Comparison of ENCODE assay signal across 1 cellular context in genomic region chr12:113358381-113359132, GRCh38.
TF ChIP-seq lines count a peak whose summit lies in the region.

PLBD2 (plus strand) TSS chr12:113358587; CDS start chr12:113358601, 14 bp downstream.

TF ChIP-seq in HepG2, 621 proteins besides CTCF, POLR2A, EP300 and RAD21 (continued from another document and continues in another):
- no peak for TF ChIP-seq SKIL (CRISPR knock-in tag; IDR thresholded peaks at IDR 0.05; ENCODE audit: borderline replicate concordance)
- TF ChIP-seq IRX3 (CRISPR knock-in tag; IDR thresholded peaks at IDR 0.05; ENCODE audit: borderline replicate concordance, low read depth) = 0 out of 2 replicates have a peak, but pooled peaks have one; percentile 55
- no peak for TF ChIP-seq TCF7L2 (IDR thresholded peaks at IDR 0.05; ENCODE audit: low read depth, low read length)
- TF ChIP-seq KDM5B (CRISPR knock-in tag; IDR thresholded peaks at IDR 0.05; ENCODE audit: borderline replicate concordance) = peak; percentile 87
- peak; percentile 43; the same call in 1 of the 2 replicates for TF ChIP-seq DRAP1 (CRISPR knock-in tag; IDR thresholded peaks at IDR 0.05)
- TF ChIP-seq SALL2 (CRISPR knock-in tag; IDR thresholded peaks at IDR 0.05) = no peak
- TF ChIP-seq MXD1 (CRISPR knock-in tag; IDR thresholded peaks at IDR 0.05) = peak; percentile 54; the same call in 1 of the 2 replicates
- peak; percentile 54; the same call in 1 of the 2 replicates for TF ChIP-seq ZNF235 (CRISPR knock-in tag; IDR thresholded peaks at IDR 0.05; ENCODE audit: borderline replicate concordance)
- TF ChIP-seq TRIM24 (CRISPR knock-in tag; IDR thresholded peaks at IDR 0.05) = no peak
- no peak for TF ChIP-seq AHR (CRISPR knock-in tag; IDR thresholded peaks at IDR 0.05)
- 0 out of 2 replicates have a peak, but pooled peaks have one; percentile 21 for TF ChIP-seq ZNF160 (CRISPR knock-in tag; IDR thresholded peaks at IDR 0.05)
- TF ChIP-seq ZBTB1 (CRISPR knock-in tag; IDR thresholded peaks at IDR 0.05; ENCODE audit: borderline replicate concordance) = no peak; the same call in 1 of the 2 replicates
- TF ChIP-seq ZSCAN9 (CRISPR knock-in tag; IDR thresholded peaks at IDR 0.05; ENCODE audit: borderline replicate concordance) = 0 out of 2 replicates have a peak, but pooled peaks have one; percentile 26
- TF ChIP-seq ZNF276 (CRISPR knock-in tag; IDR thresholded peaks at IDR 0.05; ENCODE audit: low read depth) = no peak
- no peak for TF ChIP-seq TP53 (CRISPR knock-in tag; conservative IDR thresholded peaks at IDR 0.05)
- no peak for TF ChIP-seq SCMH1 (CRISPR knock-in tag; IDR thresholded peaks at IDR 0.05; ENCODE audit: borderline replicate concordance)
- TF ChIP-seq ZNF639 (CRISPR knock-in tag; conservative IDR thresholded peaks at IDR 0.05) = no peak
- TF ChIP-seq RFX1 (IDR thresholded peaks at IDR 0.05) = no peak
- TF ChIP-seq ZNF230 (CRISPR knock-in tag; IDR thresholded peaks at IDR 0.05) = no peak
- no peak for TF ChIP-seq SIX4 (CRISPR knock-in tag; IDR thresholded peaks at IDR 0.05)
- TF ChIP-seq ZNF746 (CRISPR knock-in tag; IDR thresholded peaks at IDR 0.05) = no peak
- peak; percentile 76; the same call in 1 of the 2 replicates for TF ChIP-seq ARID4A (CRISPR knock-in tag; IDR thresholded peaks at IDR 0.05; ENCODE audit: borderline replicate concordance)
- no peak for TF ChIP-seq TAF15 (IDR thresholded peaks at IDR 0.05; ENCODE audit: low read depth, low read length, poor library complexity, severe bottlenecking)
- TF ChIP-seq MXD4 (CRISPR knock-in tag; IDR thresholded peaks at IDR 0.05) = peak; percentile 77
- TF ChIP-seq PHF8 (CRISPR knock-in tag; IDR thresholded peaks at IDR 0.05) = peak; percentile 67
- TF ChIP-seq SP1 (IDR thresholded peaks at IDR 0.05) = no peak
- TF ChIP-seq SP1 (CRISPR knock-in tag; IDR thresholded peaks at IDR 0.05) = peak; percentile 79
- no peak for TF ChIP-seq SIX1 (CRISPR knock-in tag; IDR thresholded peaks at IDR 0.05; ENCODE audit: borderline replicate concordance)
- peak; percentile 60 for TF ChIP-seq ELF3 (CRISPR knock-in tag; IDR thresholded peaks at IDR 0.05)
- peak; percentile 72; the same call in 1 of the 2 replicates for TF ChIP-seq ESRRA (CRISPR knock-in tag; IDR thresholded peaks at IDR 0.05; ENCODE audit: low read depth)
- peak; percentile 64; the same call in 1 of the 2 replicates for TF ChIP-seq ATF5 (CRISPR knock-in tag; IDR thresholded peaks at IDR 0.05; ENCODE audit: low read depth)
- TF ChIP-seq ADNP (CRISPR knock-in tag; IDR thresholded peaks at IDR 0.05) = no peak
- no peak for TF ChIP-seq SNAPC4 (CRISPR knock-in tag; IDR thresholded peaks at IDR 0.05)
- no peak for TF ChIP-seq ZKSCAN1 (IDR thresholded peaks at IDR 0.05; ENCODE audit: low read length)
- TF ChIP-seq RFX3 (CRISPR knock-in tag; IDR thresholded peaks at IDR 0.05) = no peak
- no peak for TF ChIP-seq MTF1 (CRISPR knock-in tag; IDR thresholded peaks at IDR 0.05)
- TF ChIP-seq ZNF703 (CRISPR knock-in tag; IDR thresholded peaks at IDR 0.05; ENCODE audit: borderline replicate concordance) = no peak
- no peak for TF ChIP-seq ZNF841 (CRISPR knock-in tag; IDR thresholded peaks at IDR 0.05; ENCODE audit: borderline replicate concordance)
- peak; percentile 20 for TF ChIP-seq TBL1XR1 (IDR thresholded peaks at IDR 0.05; ENCODE audit: borderline replicate concordance, low read length, partially characterized antibody)
- no peak for TF ChIP-seq AGO1 (IDR thresholded peaks at IDR 0.05; ENCODE audit: low read depth, low read length, poor library complexity, severe bottlenecking)
- TF ChIP-seq PHF21A (CRISPR knock-in tag; IDR thresholded peaks at IDR 0.05) = no peak
- no peak for TF ChIP-seq ZBTB49 (CRISPR knock-in tag; IDR thresholded peaks at IDR 0.05; ENCODE audit: borderline replicate concordance)
